In genomic region chr3:52270252-52270754, GRCh38 we compare ENCODE assay signal across 11 cellular contexts. TPM values are rescaled to one million over a fixed set of nuclear protein-coding genes. Genes with fewer than 3 reads are reported as not detected.
A peak's percentile ranks its signal among the peaks of the same experiment; 100 is the strongest.
DNase-seq lines count a peak whose midpoint lies in the region; ATAC-seq, FAIRE-seq and TF ChIP-seq lines count a peak whose summit lies in the region.
"Had no signal": no experiment of that assay in that cellular context is flagged by ENCODE, and none has a peak within 500 bp of the region (broad histone marks: within the 10 kb centered on the region; RNA-seq: fewer than 3 reads in every experiment).

No MANE protein-coding gene starts in this region.

- H3K4me3 ChIP-seq in adrenal gland, result no peak overlapping the region
- no peak overlapping the region for H3K4me3 ChIP-seq in subcutaneous abdominal adipose tissue (ENCODE audit: low read depth in 1 of 5, low read length in 5 of 5)

- H3K9ac ChIP-seq in subcutaneous abdominal adipose tissue (ENCODE audit: low read length in 5 of 5), result peak overlapping the region in 2 of 5 donors; percentile 3 to 25

- peak; percentile 23 for DNase-seq in activated T-cell treated with anti-CD3 and anti-CD28 coated beads, Interleukin-2, amount 50 U/mL, for 1 hour
- no peak for DNase-seq in activated T-cell treated with anti-CD3 and anti-CD28 coated beads, Interleukin-2, amount 50 U/mL, for 48 hours
- DNase-seq in adrenal gland (peak in 2 of 7 donors; percentile 31 to 51), left lobe of liver (ENCODE audit: low spot score) (no peak), Ammon's horn (ENCODE audit: low spot score) (no peak), H54 (ENCODE audit: insufficient read length, low spot score) (no peak)
- DNase-seq: left cardiac atrium, NCI-H1694 treated with DMSO at 0.1 percent for 48 hours, SHP77 treated with DMSO at 0.1 percent for 48 hours had no signal

- no peak for TF ChIP-seq POLR2A in adrenal gland (IDR thresholded peaks at IDR 0.05)
- TF ChIP-seq POLR2A in H54 (IDR thresholded peaks at IDR 0.05; ENCODE audit: low read depth, low read length), result no peak

- peak; percentile 33 for ATAC-seq in left lobe of liver
- ATAC-seq in GM18519 (IDR thresholded peaks at IDR 0.05; ENCODE audit: low FRiP score, unreplicated experiment), result no peak

- H3K27ac ChIP-seq in adrenal gland (peak overlapping the region in 4 of 5 donors; percentile 22 to 77 (median 62)), subcutaneous abdominal adipose tissue (ENCODE audit: low read depth, low read length) (peak overlapping the region; percentile 74)

- no peak for FAIRE-seq in H54 (lab: Jason Lieb, UNC)

- TF ChIP-seq CTCF in adrenal gland (IDR thresholded peaks at IDR 0.05), result no peak

- 9 to 14% (median 13%) methylated on average over 9 of the region's 9 CpGs for WGBS in adrenal gland, 4 donors

- peaks cover 0 to 52% of the 10 kb centered on the region in 2 donors for H3K36me3 ChIP-seq in adrenal gland (replicated peaks in 1 of 2)
- H3K36me3 ChIP-seq in subcutaneous abdominal adipose tissue (ENCODE audit: control insufficient read depth in 5 of 5, insufficient read depth in 5 of 5, low read length in 5 of 5), result peaks cover 30 to 46% (median 42%) of the 10 kb centered on the region in 5 donors

- intact Hi-C loops in adrenal gland (cut with DNase I), result no loop called here

- H3K4me1 ChIP-seq in adrenal gland (replicated peaks in 1 of 2) (peaks cover 28 to 63% of the 10 kb centered on the region in 2 donors), subcutaneous abdominal adipose tissue (ENCODE audit: control insufficient read depth in 5 of 5, insufficient read depth in 5 of 5, low read length in 5 of 5) (peaks cover 7 to 57% (median 50%) of the 10 kb centered on the region in 5 donors)

- H3K27me3 ChIP-seq in adrenal gland, result no peaks in the 10 kb centered on the region
- H3K27me3 ChIP-seq in subcutaneous abdominal adipose tissue (ENCODE audit: control insufficient read depth in 5 of 5, insufficient read depth in 4 of 5, low read length in 5 of 5), result no peaks in the 10 kb centered on the region

- H3K9me3 ChIP-seq in adrenal gland (replicated peaks in 1 of 3) (no peaks in the 10 kb centered on the region), subcutaneous abdominal adipose tissue (ENCODE audit: control insufficient read depth in 5 of 5, low read length in 5 of 5) (no peaks in the 10 kb centered on the region)

RNA-seq across cellular contexts. Expression of gene WDR82, which starts 8.1 kb away (rescaled TPM):
- total RNA-seq in adrenal gland (10 to 100 TPM; 44.6 to 84.0 (median 59.9) TPM), left lobe of liver (18.6 TPM)
- polyA plus RNA-seq in adrenal gland, result 10 to 100 TPM; 23.8 to 74.2 (median 24.6) TPM

RNA-seq across cellular contexts. Expression of gene GLYCTK, which starts 17.3 kb away (rescaled TPM):
- total RNA-seq in adrenal gland (10 to 100 TPM in 6 of 8 donors, 1 to 10 TPM in 2; 8.2 to 17.9 (median 13.7) TPM), left lobe of liver (396 TPM)
- polyA plus RNA-seq in adrenal gland, result 10 to 100 TPM in 2 of 3 donors, 1 to 10 TPM in 1; 4.9 to 31.7 (median 18.0) TPM

RNA-seq across cellular contexts. Expression of gene PPM1M, which starts 24.7 kb away (rescaled TPM):
- 10 to 100 TPM; 10.5 to 28.0 (median 22.1) TPM for total RNA-seq in adrenal gland
- 10 to 100 TPM in 2 of 3 donors, 1 to 10 TPM in 1; 9.1 to 29.8 (median 23.1) TPM for polyA plus RNA-seq in adrenal gland
- 4.2 TPM for total RNA-seq in left lobe of liver

RNA-seq across cellular contexts. Expression of gene TWF2, which starts 31.3 kb away (rescaled TPM):
- 10 to 100 TPM; 31.7 to 95.6 (median 59.4) TPM for total RNA-seq in adrenal gland
- polyA plus RNA-seq in adrenal gland, result 10 to 100 TPM; 13.6 to 28.2 (median 26.1) TPM
- 16.8 TPM for total RNA-seq in left lobe of liver

RNA-seq across cellular contexts. Expression of gene TLR9, which starts 44.9 kb away (rescaled TPM):
- total RNA-seq in adrenal gland (under 1 TPM in 4 of 8 donors, not detected in 4; under 0.01 to 0.61 (median 0.17) TPM), left lobe of liver (not detected)
- under 1 TPM in 2 of 3 donors, not detected in 1; 0.34 to 0.56 TPM for polyA plus RNA-seq in adrenal gland

Comparison
In these comparisons a context has a peak if more than half of its experiments do, and no peak if none do; other contexts are left out.
1. RNA of gene GLYCTK, which starts 17.3 kb away (total RNA-seq): 396 TPM in left lobe of liver (single experiment); 8.2 to 17.9 TPM in adrenal gland; every median in the first group is over 10 times any median in the second.